Comparison of ENCODE assay signal across 8 cellular contexts in the genomic region with DNA sequence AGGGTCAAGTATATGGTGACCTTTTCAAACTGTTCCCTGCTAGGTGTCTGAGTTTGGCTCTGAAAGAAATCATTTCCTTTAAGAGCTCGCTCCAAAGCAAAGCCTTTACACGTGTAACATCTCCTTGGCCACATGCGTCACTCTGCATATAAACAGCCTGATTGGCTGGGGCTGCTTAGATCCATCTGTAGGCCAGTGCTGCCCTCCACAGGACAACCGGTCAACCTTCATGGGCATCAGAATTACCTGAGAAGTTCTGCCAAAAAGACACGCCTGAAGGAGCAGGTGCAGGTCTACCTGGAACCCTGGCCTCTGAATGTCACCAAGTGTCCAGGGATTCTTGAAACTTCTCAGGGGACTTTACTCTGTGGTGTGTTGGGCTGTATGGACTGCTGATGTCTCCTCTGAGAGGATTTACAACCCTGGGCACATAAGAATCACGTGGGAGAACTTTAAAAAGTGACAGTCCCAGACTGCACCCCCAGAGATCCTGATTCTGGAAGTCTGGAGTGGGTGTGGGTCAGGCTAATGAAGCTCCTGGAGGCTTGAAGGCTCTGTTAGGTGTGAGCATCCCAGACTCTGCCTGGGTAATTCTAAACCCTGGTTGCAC.
DNase-seq lines count a peak whose midpoint lies in the region; ATAC-seq and TF ChIP-seq lines count a peak whose summit lies in the region.

No MANE protein-coding gene starts in this region.

- no peak overlapping the region for H2BK12ac ChIP-seq in neuronal stem cell (ENCODE audit: low read length)

- POLR2A ChIA-PET in Panc1 (lab: Charles Lee) = no interaction called here

- ATAC-seq in GM21786 (IDR thresholded peaks at IDR 0.05; ENCODE audit: unreplicated experiment) = peak; percentile 96
- peak; percentile 96 for ATAC-seq in Panc1

- H3K36me3 ChIP-seq in Karpas-422 (ENCODE audit: insufficient read depth, low read length) (no peaks in the 10 kb centered on the region), Panc1 (ENCODE audit: control insufficient read depth, insufficient read depth, low read length) (no peaks in the 10 kb centered on the region), neuronal stem cell (replicated peaks in 1 of 2; ENCODE audit: control insufficient read depth in 2 of 2, insufficient read depth in 2 of 2, low read length in 2 of 2) (no peaks in the 10 kb centered on the region)

- H2AK5ac ChIP-seq in neuronal stem cell (ENCODE audit: low read depth, low read length) = no peak overlapping the region

- peak overlapping the region; percentile 31 for H3K27ac Mint-ChIP-seq in activated T-helper 1 cell treated with anti-CD3 and anti-CD28 coated beads, Interleukin-12 subunit alpha, Interleukin-12 subunit beta, Interleukin-2, Interleukin-4 antibody, amounts not matched to agents 30 ng/mL and 10 ng/mL and 1 ng/mL, durations not matched to agents 14 hours and 24 hours and 36 hours

- H3K9me3 ChIP-seq in Karpas-422 (ENCODE audit: low read length) = no peaks in the 10 kb centered on the region
- H3K9me3 ChIP-seq in Panc1 (ENCODE audit: control insufficient read depth, insufficient read depth, low read depth, low read length) = no peaks in the 10 kb centered on the region
- peaks cover 0 to 2% of the 10 kb centered on the region in 2 donors for H3K9me3 ChIP-seq in neuronal stem cell (replicated peaks in 1 of 2; ENCODE audit: control insufficient read depth in 2 of 2, insufficient read depth in 1 of 2, low read depth in 1 of 2, low read length in 2 of 2)

- H3K79me2 ChIP-seq in Karpas-422 (ENCODE audit: low read length) = no peaks in the 10 kb centered on the region

- no peaks in the 10 kb centered on the region for H3K9me2 ChIP-seq in Karpas-422 (replicated peaks; ENCODE audit: insufficient read depth, low read length)

- H3K27me3 ChIP-seq in Karpas-422 (ENCODE audit: low read length) = no peaks in the 10 kb centered on the region
- no peaks in the 10 kb centered on the region for H3K27me3 ChIP-seq in Panc1 (ENCODE audit: control insufficient read depth, insufficient read depth, low read length)
- H3K27me3 ChIP-seq in neuronal stem cell (ENCODE audit: control insufficient read depth in 3 of 3, insufficient read depth in 3 of 3, low read depth in 1 of 3, low read length in 3 of 3) = peaks cover 0 to 5% (median 4%) of the 10 kb centered on the region in 3 experiments

- H3K27me3 Mint-ChIP-seq in activated T-helper 1 cell treated with anti-CD3 and anti-CD28 coated beads, Interleukin-12 subunit alpha, Interleukin-12 subunit beta, Interleukin-2, Interleukin-4 antibody, amounts not matched to agents 30 ng/mL and 10 ng/mL and 1 ng/mL, durations not matched to agents 14 hours and 24 hours and 36 hours (ENCODE audit: insufficient read depth) = peaks cover 7% of the 10 kb centered on the region

- H3K27ac ChIP-seq in Karpas-422 (ENCODE audit: low read length) (no peak overlapping the region), Panc1 (ENCODE audit: low read length) (no peak overlapping the region), neuronal stem cell (replicated peaks; ENCODE audit: low read length) (no peak overlapping the region), substantia nigra (ENCODE audit: low read depth, low read length, poor library complexity, severe bottlenecking) (no peak overlapping the region)

- H3K4me1 ChIP-seq in Karpas-422 (ENCODE audit: low read length) = peaks cover 2% of the 10 kb centered on the region; the same call in 1 of the 2 replicates
- no peaks in the 10 kb centered on the region; the same call in 1 of the 2 replicates for H3K4me1 ChIP-seq in Panc1 (ENCODE audit: control insufficient read depth, insufficient read depth, low read length)
- no peaks in the 10 kb centered on the region for H3K4me1 ChIP-seq in neuronal stem cell (ENCODE audit: control insufficient read depth in 2 of 2, insufficient read depth in 1 of 2, low read depth in 1 of 2, low read length in 2 of 2)

- in situ Hi-C loops in Panc1 (cut with HindIII; ENCODE audit: low pct_unique_long_range_greater_than_20kb, low sequenced_read_pairs) = no loop called here

- H2AFZ ChIP-seq in Karpas-422 (ENCODE audit: low read length) (no peak overlapping the region), neuronal stem cell (ENCODE audit: low read length) (peak overlapping the region; percentile 41)

- H3K36me3 Mint-ChIP-seq in activated T-helper 1 cell treated with anti-CD3 and anti-CD28 coated beads, Interleukin-12 subunit alpha, Interleukin-12 subunit beta, Interleukin-2, Interleukin-4 antibody, amounts not matched to agents 30 ng/mL and 10 ng/mL and 1 ng/mL, durations not matched to agents 14 hours and 24 hours and 36 hours (ENCODE audit: low read depth) = no peaks in the 10 kb centered on the region

- no peak overlapping the region for H3K14ac ChIP-seq in neuronal stem cell (ENCODE audit: low read length)

- H3K4me2 ChIP-seq in Karpas-422 (ENCODE audit: low read depth, low read length, poor library complexity, severe bottlenecking) = no peak overlapping the region
- no peak overlapping the region for H3K4me2 ChIP-seq in neuronal stem cell (ENCODE audit: insufficient read depth, low read length, poor library complexity, severe bottlenecking)

- H3K4ac ChIP-seq in neuronal stem cell (ENCODE audit: low read length) = no peak overlapping the region

- H2BK15ac ChIP-seq in neuronal stem cell (ENCODE audit: low read length) = no peak overlapping the region

- H3K4me3 ChIP-seq in Karpas-422 (ENCODE audit: low read length) (no peak overlapping the region), Panc1 (ENCODE audit: low read depth in 2 of 2, low read length in 2 of 2) (no peak overlapping the region), fibroblast of pulmonary artery (replicated peaks; ENCODE audit: low read depth, low read length) (no peak overlapping the region), neuronal stem cell (ENCODE audit: low read length in 2 of 2) (no peak overlapping the region)

- DNase-seq in DMS79 (lab: John Stamatoyannopoulos, UW) (peak; percentile 48), Karpas-422 (peak; percentile 90), Panc1 (ENCODE audit: low read depth, low spot score) (peak; percentile 59), fibroblast of pulmonary artery (ENCODE audit: low read depth) (peak; percentile 87), neuronal stem cell (ENCODE audit: low spot score) (peak; percentile 65), substantia nigra (lab: John Stamatoyannopoulos, UW) (peak in 41 of 49 donors; percentile 8 to 88 (median 53))
- DNase-seq in activated T-helper 1 cell treated with anti-CD3 and anti-CD28 coated beads, Interleukin-12 subunit alpha, Interleukin-12 subunit beta, Interleukin-2, Interleukin-4 antibody, amounts not matched to agents 30 ng/mL and 10 ng/mL and 1 ng/mL, durations not matched to agents 14 hours and 24 hours and 36 hours (ENCODE audit: low spot score) = peak; percentile 75

- no CpG with 5 or more reads among the region's 6 CpGs for WGBS in neuronal stem cell (ENCODE audit: extremely low coverage in 2 of 2, insufficient read length in 2 of 2, insufficient replicate concordance in 1 of 2), 2 donors

- H3K4me3 Mint-ChIP-seq in activated T-helper 1 cell treated with anti-CD3 and anti-CD28 coated beads, Interleukin-12 subunit alpha, Interleukin-12 subunit beta, Interleukin-2, Interleukin-4 antibody, amounts not matched to agents 30 ng/mL and 10 ng/mL and 1 ng/mL, durations not matched to agents 14 hours and 24 hours and 36 hours = no peak overlapping the region

- H3K9ac ChIP-seq in Karpas-422 (ENCODE audit: low read length) (no peak overlapping the region), neuronal stem cell (ENCODE audit: low read depth, low read length, poor library complexity) (no peak overlapping the region)

- TF ChIP-seq CTCF in Panc1 (IDR thresholded peaks at IDR 0.05) (peak; percentile 79), fibroblast of pulmonary artery (IDR thresholded peaks at IDR 0.05; ENCODE audit: low read length, missing control alignments) (peak; percentile 69)

- peaks cover 18% of the 10 kb centered on the region for H3K4me1 Mint-ChIP-seq in activated T-helper 1 cell treated with anti-CD3 and anti-CD28 coated beads, Interleukin-12 subunit alpha, Interleukin-12 subunit beta, Interleukin-2, Interleukin-4 antibody, amounts not matched to agents 30 ng/mL and 10 ng/mL and 1 ng/mL, durations not matched to agents 14 hours and 24 hours and 36 hours (ENCODE audit: low read depth)

- no peaks in the 10 kb centered on the region for H3K79me1 ChIP-seq in neuronal stem cell (ENCODE audit: low read depth, low read length)

- no peak overlapping the region for H4K8ac ChIP-seq in neuronal stem cell (ENCODE audit: low read depth, low read length)

- no peak overlapping the region for H3K23ac ChIP-seq in neuronal stem cell (ENCODE audit: low read depth, low read length, poor library complexity)

- H3K18ac ChIP-seq in neuronal stem cell (ENCODE audit: low read length) = no peak overlapping the region

- BruUV-seq in Panc1 (replicated peaks; lab: Mats Ljungman, UMichigan) = no TSS peak

- no peaks in the 10 kb centered on the region for H3K9me3 Mint-ChIP-seq in activated T-helper 1 cell treated with anti-CD3 and anti-CD28 coated beads, Interleukin-12 subunit alpha, Interleukin-12 subunit beta, Interleukin-2, Interleukin-4 antibody, amounts not matched to agents 30 ng/mL and 10 ng/mL and 1 ng/mL, durations not matched to agents 14 hours and 24 hours and 36 hours

- H4K20me1 ChIP-seq in Karpas-422 (ENCODE audit: insufficient read depth, low read depth, low read length) = no peaks in the 10 kb centered on the region

- no peak overlapping the region for H4K91ac ChIP-seq in neuronal stem cell (ENCODE audit: low read depth, low read length, poor library complexity)

- CTCF ChIA-PET in Panc1 (lab: Charles Lee) = interaction anchor here (1.6 kb wide), 1 partner anchor 500 kb away, joined by 8 read pairs; no protein-coding TSS in a partner anchor

- H2BK5ac ChIP-seq in neuronal stem cell (ENCODE audit: low read length) = no peak overlapping the region

- H2BK120ac ChIP-seq in neuronal stem cell (ENCODE audit: low read depth, low read length) = no peak overlapping the region

- intact Hi-C loops in Panc1 (cut with micrococcal nuclease; ENCODE audit: unreplicated experiment) = loop anchor here (1.0 kb wide), 1 partner anchor 499 kb away; no protein-coding TSS in a partner anchor
- intact Hi-C loops in activated T-helper 1 cell treated with anti-CD3 and anti-CD28 coated beads, Interleukin-12 subunit alpha, Interleukin-12 subunit beta, Interleukin-2, Interleukin-4 antibody, amounts not matched to agents 30 ng/mL and 10 ng/mL and 1 ng/mL, durations not matched to agents 14 hours and 24 hours and 36 hours (cut with micrococcal nuclease) = loop anchor here (1.0 to 5.0 kb wide), 9 partner anchors 58 to 526 kb away; no protein-coding TSS in a partner anchor
